In the genomic region with DNA sequence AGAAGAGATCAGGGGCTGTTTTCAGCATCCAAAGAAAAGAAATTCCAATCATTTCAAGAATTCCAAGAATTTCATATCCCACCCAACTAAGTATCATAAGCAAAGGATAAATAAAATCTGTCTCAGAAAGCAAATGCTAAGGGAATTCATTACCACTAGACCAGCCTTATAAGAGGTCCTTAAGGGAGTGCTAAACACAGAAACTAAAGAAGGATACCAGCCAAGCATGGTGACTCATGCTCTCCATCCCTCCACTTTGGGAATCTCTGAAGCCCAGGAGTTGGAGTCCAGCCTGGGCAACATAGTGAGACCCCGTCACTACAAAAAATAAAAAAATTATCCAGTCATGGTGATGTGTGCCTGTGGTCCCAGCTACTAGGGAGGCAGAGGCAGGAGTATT, we compare ENCODE assay signal across 19 cellular contexts. TPM values are rescaled to one million over a fixed set of nuclear protein-coding genes. Genes with fewer than 3 reads are reported as not detected.
DNase-seq lines count a peak whose midpoint lies in the region; ATAC-seq, FAIRE-seq and TF ChIP-seq lines count a peak whose summit lies in the region.
"Had no signal": no experiment of that assay in that cellular context is flagged by ENCODE, and none has a peak within 500 bp of the region (broad histone marks: within the 10 kb centered on the region; RNA-seq: fewer than 3 reads in every experiment).

No MANE protein-coding gene starts in this region.

- H4K5ac ChIP-seq in IMR-90 (ENCODE audit: low read depth, low read length), result no peak overlapping the region

- H2AK5ac ChIP-seq in IMR-90 (ENCODE audit: low read depth, low read length), result no peak overlapping the region

- 0 out of 3 replicates have a peak, but pooled peaks cover 3% of the 10 kb centered on the region for H3K4me1 ChIP-seq in A549
- H3K4me1 ChIP-seq in IMR-90 (ENCODE audit: control insufficient read depth, insufficient read depth, low read length), result no peaks in the 10 kb centered on the region
- H3K4me1 ChIP-seq in neural progenitor cell, result peaks cover 13% of the 10 kb centered on the region
- H3K4me1 ChIP-seq: HAP-1 had no signal

- in situ Hi-C loops in IMR-90 (cut with MboI; ENCODE audit: low sequenced_read_pairs), result no loop called here

- no peak; a peak in 1 of 6 replicates for ATAC-seq in A549
- ATAC-seq in IMR-90 (ENCODE audit: low read depth), result no peak
- ATAC-seq in HG03342 (IDR thresholded peaks at IDR 0.05; ENCODE audit: unreplicated experiment), result no peak
- ATAC-seq: GM12878, Panc1, Right ventricle myocardium inferior had no signal

- no peak overlapping the region for H4K91ac ChIP-seq in IMR-90 (ENCODE audit: insufficient read depth, low read depth, low read length)

- no peaks in the 10 kb centered on the region for H3K79me1 ChIP-seq in IMR-90 (ENCODE audit: low read depth in 1 of 2, low read length in 2 of 2)

- H3K4me2 ChIP-seq in A549 (no peak overlapping the region), IMR-90 (ENCODE audit: low read depth, low read length) (no peak overlapping the region), neural progenitor cell (no peak overlapping the region)

- dilution Hi-C loops in IMR-90 (cut with HindIII; ENCODE audit: low sequenced_read_pairs, unreplicated experiment), result no loop called here

- H3K9me1 ChIP-seq in IMR-90 (ENCODE audit: insufficient read depth, low read length), result no peaks in the 10 kb centered on the region

- CTCF ChIA-PET in A549 (lab: Yijun Ruan, JAX), result interaction anchor here (1.0 kb wide), 1 partner anchor 25 kb away, joined by 3 read pairs; no protein-coding TSS in a partner anchor
- CTCF ChIA-PET in IMR-90 (lab: Yijun Ruan, JAX), result interaction anchor here (0.6 kb wide), 1 partner anchor 17 kb away, joined by 3 read pairs; no protein-coding TSS in a partner anchor
- CTCF ChIA-PET in HEK293T (lab: Yijun Ruan, JAX), result no interaction called here

- TF ChIP-seq EP300 in A549 (IDR thresholded peaks at IDR 0.05), result no peak

- no peak for DNase-seq in A549 (ENCODE audit: low read depth in 1 of 2, low spot score in 1 of 2)
- DNase-seq in IMR-90, result peak; percentile 35
- peak; percentile 29 for DNase-seq in astrocyte of the hippocampus (ENCODE audit: low read depth, low spot score)
- DNase-seq in neural progenitor cell (ENCODE audit: low spot score), result no peak
- no peak for DNase-seq in HEK293T (ENCODE audit: extremely low spot score)
- DNase-seq in DMS79 (lab: John Stamatoyannopoulos, UW), result no peak
- DNase-seq in SW480 (ENCODE audit: low spot score), result no peak
- DNase-seq: NCI-H1092, NCI-H345, NCI-H748 treated with DMSO at 0.1 percent for 48 hours had no signal

- no peak overlapping the region for H3K14ac ChIP-seq in IMR-90 (replicated peaks; ENCODE audit: low read depth, low read length)

- H4K8ac ChIP-seq in IMR-90 (ENCODE audit: low read depth in 2 of 2, low read length in 2 of 2), result no peak overlapping the region

- no peak overlapping the region for H3K27ac ChIP-seq in A549
- no peak overlapping the region for H3K27ac ChIP-seq in IMR-90 (ENCODE audit: insufficient read depth, low read length)
- H3K27ac ChIP-seq in neural progenitor cell, result no peak overlapping the region
- H3K27ac ChIP-seq: C4-2B, SK-N-MC had no signal

- H2BK20ac ChIP-seq in IMR-90 (ENCODE audit: low read depth, low read length), result no peak overlapping the region

- H4K20me1 ChIP-seq in IMR-90 (ENCODE audit: insufficient read depth, low read length) (no peaks in the 10 kb centered on the region), neural progenitor cell (ENCODE audit: low read depth) (no peaks in the 10 kb centered on the region)

- intact Hi-C loops in IMR-90 (cut with micrococcal nuclease), result no loop called here

- H3K27me3 ChIP-seq in IMR-90 (ENCODE audit: control insufficient read depth, insufficient read depth, low read length) (peaks cover 24% of the 10 kb centered on the region), neural progenitor cell (no peaks in the 10 kb centered on the region)

- H3K36me3 ChIP-seq in IMR-90 (ENCODE audit: control insufficient read depth, insufficient read depth, low read length) (no peaks in the 10 kb centered on the region), neural progenitor cell (no peaks in the 10 kb centered on the region)
- H3K36me3 ChIP-seq: HAP-1 had no signal

- H3K9ac ChIP-seq in IMR-90 (ENCODE audit: low read depth, low read length), result no peak overlapping the region
- no peak overlapping the region for H3K9ac ChIP-seq in neural progenitor cell

- H3K9me3 Mint-ChIP-seq in neural progenitor cell, result peaks cover 3% of the 10 kb centered on the region

- POLR2A ChIA-PET in A549 (lab: Yijun Ruan, JAX) (no interaction called here), IMR-90 (lab: Charles Lee; ENCODE audit: unreplicated experiment) (no interaction called here), HEK293T (lab: Yijun Ruan, JAX) (no interaction called here)

- peaks cover 14% of the 10 kb centered on the region for H3K27me3 Mint-ChIP-seq in neural progenitor cell (ENCODE audit: insufficient read depth, low read depth)

- H3K4me1 Mint-ChIP-seq in neural progenitor cell, result peaks cover 15% of the 10 kb centered on the region

- no peak for FAIRE-seq in A549 (lab: Jason Lieb, UNC)
- FAIRE-seq: A204.1, GM12878, GM18507 had no signal

- no peak for TF ChIP-seq CTCF in A549 (IDR thresholded peaks at IDR 0.05)
- TF ChIP-seq CTCF in IMR-90 (conservative IDR thresholded peaks at IDR 0.05; ENCODE audit: low read depth, low read length), result no peak
- TF ChIP-seq CTCF in neural progenitor cell (IDR thresholded peaks at IDR 0.05), result no peak

- no peak overlapping the region for H3K56ac ChIP-seq in IMR-90 (ENCODE audit: extremely low read depth, insufficient read depth, low read length)

- H3K79me2 ChIP-seq in neural progenitor cell (ENCODE audit: low read depth), result no peaks in the 10 kb centered on the region

- H2AFZ ChIP-seq in IMR-90 (replicated peaks; ENCODE audit: low read length, poor library complexity) (no peak overlapping the region), neural progenitor cell (replicated peaks) (no peak overlapping the region)

- H3K18ac ChIP-seq in IMR-90 (ENCODE audit: low read depth, low read length), result no peak overlapping the region

- no peak overlapping the region for H2BK5ac ChIP-seq in IMR-90 (ENCODE audit: low read depth, low read length, poor library complexity, severe bottlenecking)

- H2BK15ac ChIP-seq in IMR-90 (ENCODE audit: low read depth, low read length), result no peak overlapping the region

- no peak overlapping the region for H3K4me3 ChIP-seq in A549
- H3K4me3 ChIP-seq in IMR-90 (ENCODE audit: insufficient read depth, low read depth, low read length), result no peak overlapping the region
- H3K4me3 ChIP-seq in neural progenitor cell, result no peak overlapping the region
- H3K4me3 ChIP-seq: GM12878, HAP-1, SK-N-MC had no signal

- H3K4ac ChIP-seq in IMR-90 (ENCODE audit: low read depth, low read length), result no peak overlapping the region

- TF ChIP-seq RAD21 in A549 (conservative IDR thresholded peaks at IDR 0.05 in 1 of 2, IDR thresholded peaks at IDR 0.05 in 1 of 2) (no peak), IMR-90 (IDR thresholded peaks at IDR 0.05; ENCODE audit: low read length) (no peak)

- no peak overlapping the region for H2AK9ac ChIP-seq in IMR-90 (replicated peaks; ENCODE audit: low read depth, low read length, poor library complexity)

- H3K4me3 Mint-ChIP-seq in neural progenitor cell, result no peak overlapping the region

- H3K9me3 ChIP-seq in A549, result 0 out of 3 replicates have a peak, but pooled peaks cover 2% of the 10 kb centered on the region
- peaks cover 3% of the 10 kb centered on the region; the same call in 1 of the 2 replicates for H3K9me3 ChIP-seq in IMR-90 (ENCODE audit: control insufficient read depth, insufficient read depth, low read length)
- no peaks in the 10 kb centered on the region for H3K9me3 ChIP-seq in neural progenitor cell (ENCODE audit: low read depth)
- H3K9me3 ChIP-seq: HAP-1 had no signal

- BruUV-seq in IMR-90 (replicated peaks; lab: Mats Ljungman, UMichigan), result no TSS peak

- no peak overlapping the region for H3K23ac ChIP-seq in IMR-90 (ENCODE audit: low read depth, low read length)

- no peak overlapping the region for H2BK120ac ChIP-seq in IMR-90 (ENCODE audit: low read depth, low read length)

- no peaks in the 10 kb centered on the region for H3F3A ChIP-seq in neural progenitor cell (ENCODE audit: low read depth)

- peak overlapping the region; percentile 22 for H3K27ac Mint-ChIP-seq in neural progenitor cell

- 89% methylated on average over 1 of the region's 1 CpG for WGBS in A549 (ENCODE audit: missing lambda C conversion rate)
- no CpG with 5 or more reads among the region's 1 CpG for WGBS in IMR-90 (ENCODE audit: extremely low coverage in 2 of 2, insufficient read length in 1 of 2), 2 experiments

- TF ChIP-seq POLR2A in A549 (IDR thresholded peaks at IDR 0.05; ENCODE audit: low read length) (no peak), IMR-90 (IDR thresholded peaks at IDR 0.05; ENCODE audit: low read depth, low read length) (no peak)

- no peaks in the 10 kb centered on the region for H3K36me3 Mint-ChIP-seq in neural progenitor cell

TF ChIP-seq in HEK293T, 16 proteins besides CTCF, POLR2A, EP300 and RAD21:
- TF ChIP-seq FOXA1 (IDR thresholded peaks at IDR 0.05) (no peak), NFRKB (IDR thresholded peaks at IDR 0.05) (no peak)

RNA-seq across cellular contexts. Expression of gene FADD, which starts 17.8 kb away (rescaled TPM):
- polyA plus RNA-seq in A549 (2011; rRNA removed) (30.2 and 34.7 TPM in 2 replicates), A549 (2017; fragmentation: RNase III; extraction: RNeasy Plus Mini Kit Qiagen cat#74134 plus additional on column Dnase treatment) (54.4 to 64.9 TPM (median 59.1 TPM) in 3 replicates), IMR-90 (2012; rRNA removed) (33.8 and 38.1 TPM in 2 replicates)
- 28.2 and 38.1 TPM in 2 replicates for polyA plus RNA-seq in A549 (2012; cell fraction: cytosol; rRNA removed)
- 29.5 and 29.7 TPM in 2 replicates for polyA plus RNA-seq in A549 (2012; cell fraction: nucleus; rRNA removed)
- 35.3 and 37.0 TPM in 2 replicates for polyA minus RNA-seq in A549 (2011; rRNA and poly(A)+ RNA removed)
- total RNA-seq in IMR-90 (2012; rRNA removed) (44.4 and 47.2 TPM in 2 replicates), neural progenitor cell (ENCODE audit: low replicate concordance) (18.9 and 33.6 TPM in 2 replicates)
- polyA plus RNA-seq in IMR-90 (2012; cell fraction: cytosol; rRNA removed), result 27.3 and 43.5 TPM in 2 replicates
- polyA plus RNA-seq in IMR-90 (2012; cell fraction: nucleus; rRNA removed; ENCODE audit: low replicate concordance), result 13.3 and 24.4 TPM in 2 replicates

RNA-seq across cellular contexts. Expression of gene PPFIA1, which starts 49.6 kb away (rescaled TPM):
- 38.6 and 45.6 TPM in 2 replicates for polyA plus RNA-seq in A549 (2011; rRNA removed)
- 44.4 and 46.8 TPM in 2 replicates for polyA plus RNA-seq in A549 (2012; cell fraction: cytosol; rRNA removed)
- polyA plus RNA-seq in A549 (2012; cell fraction: nucleus; rRNA removed), result 50.6 and 64.1 TPM in 2 replicates
- 23.3 to 24.8 TPM (median 23.8 TPM) in 3 replicates for polyA plus RNA-seq in A549 (2017; fragmentation: RNase III; extraction: RNeasy Plus Mini Kit Qiagen cat#74134 plus additional on column Dnase treatment)
- polyA minus RNA-seq in A549 (2011; rRNA and poly(A)+ RNA removed), result 123 TPM in 2 replicates
- 25.6 and 33.9 TPM in 2 replicates for total RNA-seq in IMR-90 (2012; rRNA removed)
- polyA plus RNA-seq in IMR-90 (2012; rRNA removed), result 37.2 and 46.4 TPM in 2 replicates
- polyA plus RNA-seq in IMR-90 (2012; cell fraction: cytosol; rRNA removed), result 18.8 and 31.7 TPM in 2 replicates
- 64.7 and 95.6 TPM in 2 replicates for polyA plus RNA-seq in IMR-90 (2012; cell fraction: nucleus; rRNA removed; ENCODE audit: low replicate concordance)
- 42.6 and 44.5 TPM in 2 replicates for total RNA-seq in neural progenitor cell (ENCODE audit: low replicate concordance)

Comparison
In these comparisons a context has a peak if more than half of its experiments do, and no peak if none do; other contexts are left out.
1. DNase-seq: peak in IMR-90 (single experiment) and astrocyte of the hippocampus (single experiment); none in A549 (0 of 2), neural progenitor cell (single experiment), HEK293T (single experiment), DMS79 (single experiment) and SW480 (single experiment).